Comparison of ENCODE assay signal across 1 cellular context in the genomic region with DNA sequence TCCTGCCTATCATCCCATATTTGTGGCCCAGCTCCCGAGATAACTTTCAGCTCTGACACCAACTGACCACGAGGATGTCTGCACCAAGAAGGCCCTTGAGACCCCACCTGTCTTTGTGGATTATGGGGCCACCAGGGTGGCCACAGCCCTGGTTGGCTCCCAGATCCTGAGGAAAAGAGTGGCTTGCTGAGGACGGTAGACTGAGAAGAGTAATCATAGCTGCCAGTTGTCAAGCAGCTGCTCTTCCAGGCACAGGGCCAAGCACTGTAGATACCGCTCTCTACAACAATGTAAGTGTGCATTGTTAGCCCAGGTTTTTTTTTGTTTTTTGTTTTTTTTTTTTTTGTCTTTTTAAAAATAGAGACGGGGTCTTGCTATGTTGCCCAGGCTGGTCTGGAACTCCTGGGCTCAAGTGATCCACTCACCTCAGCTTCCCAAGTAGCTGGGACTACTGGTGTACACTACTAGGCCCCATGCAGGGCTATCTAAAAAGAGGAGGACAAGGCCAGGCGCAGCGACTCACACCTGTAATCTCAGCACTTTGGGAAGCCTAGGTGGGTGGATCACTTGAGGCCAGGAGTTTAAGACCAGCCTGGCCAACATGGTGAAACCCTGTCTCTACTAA.
A peak's percentile ranks its signal among the peaks of the same experiment; 100 is the strongest.
TF ChIP-seq lines count a peak whose summit lies in the region.

No MANE protein-coding gene starts in this region.

TF ChIP-seq in K562, 482 proteins besides CTCF, POLR2A, EP300 and RAD21:
- TF ChIP-seq, protein P1, sequence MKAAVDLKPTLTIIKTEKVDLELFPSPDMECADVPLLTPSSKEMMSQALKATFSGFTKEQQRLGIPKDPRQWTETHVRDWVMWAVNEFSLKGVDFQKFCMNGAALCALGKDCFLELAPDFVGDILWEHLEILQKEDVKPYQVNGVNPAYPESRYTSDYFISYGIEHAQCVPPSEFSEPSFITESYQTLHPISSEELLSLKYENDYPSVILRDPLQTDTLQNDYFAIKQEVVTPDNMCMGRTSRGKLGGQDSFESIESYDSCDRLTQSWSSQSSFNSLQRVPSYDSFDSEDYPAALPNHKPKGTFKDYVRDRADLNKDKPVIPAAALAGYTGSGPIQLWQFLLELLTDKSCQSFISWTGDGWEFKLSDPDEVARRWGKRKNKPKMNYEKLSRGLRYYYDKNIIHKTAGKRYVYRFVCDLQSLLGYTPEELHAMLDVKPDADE (conservative IDR thresholded peaks at IDR 0.05; ENCODE audit: control insufficient read depth, low read depth, low read length) = no peak
- TF ChIP-seq ZBTB7A (IDR thresholded peaks at IDR 0.05; ENCODE audit: borderline replicate concordance, control insufficient read depth, low read depth, low read length) = no peak
- no peak for TF ChIP-seq YY1 (IDR thresholded peaks at IDR 0.05; ENCODE audit: borderline replicate concordance in 1 of 3, control insufficient read depth in 1 of 3, extremely low read depth in 1 of 3, insufficient read depth in 3 of 3, insufficient read length in 1 of 3, insufficient replicate concordance in 2 of 3, low read depth in 1 of 3, low read length in 2 of 3)
- TF ChIP-seq FUS (optimal IDR thresholded peaks at IDR 0.05; ENCODE audit: low read depth, low read length) = no peak
- no peak for TF ChIP-seq STAG1 (CRISPR knock-in tag; IDR thresholded peaks at IDR 0.05; ENCODE audit: borderline replicate concordance)
- TF ChIP-seq, protein P2, sequence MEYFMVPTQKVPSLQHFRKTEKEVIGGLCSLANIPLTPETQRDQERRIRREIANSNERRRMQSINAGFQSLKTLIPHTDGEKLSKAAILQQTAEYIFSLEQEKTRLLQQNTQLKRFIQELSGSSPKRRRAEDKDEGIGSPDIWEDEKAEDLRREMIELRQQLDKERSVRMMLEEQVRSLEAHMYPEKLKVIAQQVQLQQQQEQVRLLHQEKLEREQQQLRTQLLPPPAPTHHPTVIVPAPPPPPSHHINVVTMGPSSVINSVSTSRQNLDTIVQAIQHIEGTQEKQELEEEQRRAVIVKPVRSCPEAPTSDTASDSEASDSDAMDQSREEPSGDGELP (CRISPR knock-in tag; IDR thresholded peaks at IDR 0.05; ENCODE audit: borderline replicate concordance) = 0 out of 2 replicates have a peak, but pooled peaks have one; percentile 15
- TF ChIP-seq CSDE1 (IDR thresholded peaks at IDR 0.05) = no peak
- TF ChIP-seq NFIC (IDR thresholded peaks at IDR 0.05) = peak; percentile 34; the same call in 1 of the 2 replicates
- no peak for TF ChIP-seq RFX7 (CRISPR knock-in tag; IDR thresholded peaks at IDR 0.05)
- no peak for TF ChIP-seq BCOR (IDR thresholded peaks at IDR 0.05)
- TF ChIP-seq TFAM (CRISPR knock-in tag; conservative IDR thresholded peaks at IDR 0.05) = no peak
- TF ChIP-seq MAFG (tag; conservative IDR thresholded peaks at IDR 0.05) = no peak
- TF ChIP-seq, protein P3, sequence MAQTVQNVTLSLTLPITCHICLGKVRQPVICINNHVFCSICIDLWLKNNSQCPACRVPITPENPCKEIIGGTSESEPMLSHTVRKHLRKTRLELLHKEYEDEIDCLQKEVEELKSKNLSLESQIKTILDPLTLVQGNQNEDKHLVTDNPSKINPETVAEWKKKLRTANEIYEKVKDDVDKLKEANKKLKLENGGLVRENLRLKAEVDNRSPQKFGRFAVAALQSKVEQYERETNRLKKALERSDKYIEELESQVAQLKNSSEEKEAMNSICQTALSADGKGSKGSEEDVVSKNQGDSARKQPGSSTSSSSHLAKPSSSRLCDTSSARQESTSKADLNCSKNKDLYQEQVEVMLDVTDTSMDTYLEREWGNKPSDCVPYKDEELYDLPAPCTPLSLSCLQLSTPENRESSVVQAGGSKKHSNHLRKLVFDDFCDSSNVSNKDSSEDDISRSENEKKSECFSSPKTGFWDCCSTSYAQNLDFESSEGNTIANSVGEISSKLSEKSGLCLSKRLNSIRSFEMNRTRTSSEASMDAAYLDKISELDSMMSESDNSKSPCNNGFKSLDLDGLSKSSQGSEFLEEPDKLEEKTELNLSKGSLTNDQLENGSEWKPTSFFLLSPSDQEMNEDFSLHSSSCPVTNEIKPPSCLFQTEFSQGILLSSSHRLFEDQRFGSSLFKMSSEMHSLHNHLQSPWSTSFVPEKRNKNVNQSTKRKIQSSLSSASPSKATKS (CRISPR knock-in tag; IDR thresholded peaks at IDR 0.05) = no peak
- no peak for TF ChIP-seq DMBX1 (CRISPR knock-in tag; IDR thresholded peaks at IDR 0.05; ENCODE audit: borderline replicate concordance)
- no peak for TF ChIP-seq SOX6 (IDR thresholded peaks at IDR 0.05)
- TF ChIP-seq, protein P4, sequence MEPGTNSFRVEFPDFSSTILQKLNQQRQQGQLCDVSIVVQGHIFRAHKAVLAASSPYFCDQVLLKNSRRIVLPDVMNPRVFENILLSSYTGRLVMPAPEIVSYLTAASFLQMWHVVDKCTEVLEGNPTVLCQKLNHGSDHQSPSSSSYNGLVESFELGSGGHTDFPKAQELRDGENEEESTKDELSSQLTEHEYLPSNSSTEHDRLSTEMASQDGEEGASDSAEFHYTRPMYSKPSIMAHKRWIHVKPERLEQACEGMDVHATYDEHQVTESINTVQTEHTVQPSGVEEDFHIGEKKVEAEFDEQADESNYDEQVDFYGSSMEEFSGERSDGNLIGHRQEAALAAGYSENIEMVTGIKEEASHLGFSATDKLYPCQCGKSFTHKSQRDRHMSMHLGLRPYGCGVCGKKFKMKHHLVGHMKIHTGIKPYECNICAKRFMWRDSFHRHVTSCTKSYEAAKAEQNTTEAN (CRISPR knock-in tag; IDR thresholded peaks at IDR 0.05) = no peak
- no peak for TF ChIP-seq CCNT2 (IDR thresholded peaks at IDR 0.05; ENCODE audit: borderline replicate concordance, extremely low read depth, insufficient read length, low read depth, low read length)
- TF ChIP-seq NR4A1 (CRISPR knock-in tag; IDR thresholded peaks at IDR 0.05) = no peak
- TF ChIP-seq NR4A1 (tag; IDR thresholded peaks at IDR 0.05) = no peak
- TF ChIP-seq ZNF121 (CRISPR knock-in tag; conservative IDR thresholded peaks at IDR 0.05) = peak; percentile 71
